In the genomic region with DNA sequence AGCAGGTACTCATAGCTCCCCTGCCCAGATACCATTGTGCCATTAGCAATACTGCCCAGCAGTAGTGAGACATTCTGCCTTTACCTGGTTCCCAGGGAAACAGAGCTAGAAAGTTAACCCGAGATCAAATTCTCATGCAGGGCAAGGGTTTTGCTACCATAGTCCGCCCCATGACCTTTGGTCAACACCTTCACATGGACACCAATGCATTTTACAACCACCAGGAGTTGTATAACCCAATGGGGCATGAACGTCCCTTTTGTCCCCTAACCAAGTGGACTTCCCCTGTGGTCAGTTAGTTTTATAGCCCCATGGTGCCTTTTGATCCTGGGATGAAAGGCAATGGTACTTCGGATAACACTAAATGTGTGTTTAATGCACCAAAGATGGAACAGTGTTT, we compare ENCODE assay signal across 20 cellular contexts.
DNase-seq lines count a peak whose midpoint lies in the region; ATAC-seq, FAIRE-seq and TF ChIP-seq lines count a peak whose summit lies in the region.
"Had no signal": no experiment of that assay in that cellular context is flagged by ENCODE, and none has a peak within 500 bp of the region (broad histone marks: within the 10 kb centered on the region; RNA-seq: fewer than 3 reads in every experiment).

No MANE protein-coding gene starts in this region.

- H3K4me2 ChIP-seq in A549 (no peak overlapping the region), K562 (ENCODE audit: insufficient read depth, low read length) (no peak overlapping the region), osteoblast (ENCODE audit: insufficient read depth, low read length) (no peak overlapping the region)

- WGBS in A549 (ENCODE audit: missing lambda C conversion rate) = 91% methylated on average over 4 of the region's 4 CpGs
- 3% methylated on average over 4 of the region's 4 CpGs for WGBS in K562 (ENCODE audit: insufficient coverage, low coverage, missing lambda C conversion rate)
- 48% methylated on average over 4 of the region's 4 CpGs for WGBS in liver

- no peaks in the 10 kb centered on the region for H3K79me2 ChIP-seq in K562 (ENCODE audit: control insufficient read depth, insufficient read depth, low read length)
- no peaks in the 10 kb centered on the region for H3K79me2 ChIP-seq in osteoblast (ENCODE audit: insufficient read depth, low read length)

- no peak overlapping the region for H3K27ac ChIP-seq in A549
- no peak overlapping the region for H3K27ac ChIP-seq in K562 (ENCODE audit: extremely low read depth, low read depth, low read length)
- H3K27ac ChIP-seq in liver (ENCODE audit: low read depth in 1 of 2, low read length in 2 of 2) = no peak overlapping the region
- H3K27ac ChIP-seq in osteoblast (ENCODE audit: low read depth, low read length) = no peak overlapping the region
- H3K27ac ChIP-seq: 22Rv1 had no signal

- FAIRE-seq in A549 (lab: Jason Lieb, UNC) (peak; percentile 18), K562 (lab: Jason Lieb, UNC) (peak; percentile 51)
- FAIRE-seq: GM12878 had no signal

- TF ChIP-seq EP300 in A549 (IDR thresholded peaks at IDR 0.05) (no peak), K562 (IDR thresholded peaks at IDR 0.05; ENCODE audit: low read length) (no peak)

- intact Hi-C loops in K562 (cut with micrococcal nuclease) = loop anchor here (5.0 to 10.0 kb wide), 2 partner anchors 83 to 420 kb away; no protein-coding TSS in a partner anchor

- no peak for ATAC-seq in A549
- ATAC-seq in K562 = no peak
- ATAC-seq in HG02642 (IDR thresholded peaks at IDR 0.05; ENCODE audit: poor library complexity, unreplicated experiment) = no peak
- ATAC-seq: GM12878, HCT116 had no signal

- TF ChIP-seq CTCF in A549 (IDR thresholded peaks at IDR 0.05) (no peak), K562 (IDR thresholded peaks at IDR 0.05 in 2 of 3, conservative IDR thresholded peaks at IDR 0.05 in 1 of 3; ENCODE audit: insufficient read depth in 2 of 3, low read depth in 1 of 3, low read length in 3 of 3) (no peak), liver (IDR thresholded peaks at IDR 0.05; ENCODE audit: low read depth, low read length, missing input control) (no peak), osteoblast (IDR thresholded peaks at IDR 0.05; ENCODE audit: extremely low read depth, low read depth, low read length) (no peak)

- peaks cover 4% of the 10 kb centered on the region for H3K9me1 ChIP-seq in K562 (ENCODE audit: control insufficient read depth, insufficient read depth, low read length)

- POLR2A ChIA-PET in A549 (lab: Yijun Ruan, JAX) (no interaction called here), K562 (lab: Yijun Ruan, JAX) (interaction anchor here (1.0 kb wide), 1 partner anchor 26 kb away, joined by 3 read pairs; no protein-coding TSS in a partner anchor)

- H3K36me3 ChIP-seq in K562 (ENCODE audit: control insufficient read depth, insufficient read depth, low read length) (no peaks in the 10 kb centered on the region), liver (ENCODE audit: control insufficient read depth in 4 of 4, insufficient read depth in 3 of 4, low read depth in 1 of 4, low read length in 3 of 4) (no peaks in the 10 kb centered on the region), osteoblast (ENCODE audit: insufficient read depth, low read length) (no peaks in the 10 kb centered on the region)

- BruUV-seq in K562 (replicated peaks; lab: Mats Ljungman, UMichigan) = no TSS peak

- TF ChIP-seq RAD21 in A549 (conservative IDR thresholded peaks at IDR 0.05 in 1 of 2, IDR thresholded peaks at IDR 0.05 in 1 of 2) = no peak
- TF ChIP-seq RAD21 in K562 (CRISPR knock-in tag; conservative IDR thresholded peaks at IDR 0.05 in 1 of 2, IDR thresholded peaks at IDR 0.05 in 1 of 2) = no peak
- TF ChIP-seq RAD21 in liver (IDR thresholded peaks at IDR 0.05) = peak; percentile 29 to 61

- H3K4me3 ChIP-seq in A549 (no peak overlapping the region), K562 (no peak overlapping the region), liver (ENCODE audit: low read depth in 1 of 3, low read length in 3 of 3) (no peak overlapping the region), osteoblast (ENCODE audit: insufficient read depth, low read length) (no peak overlapping the region)
- H3K4me3 ChIP-seq: GM12878 had no signal

- peaks cover 19% of the 10 kb centered on the region; the same call in 1 of the 2 replicates for H4K20me1 ChIP-seq in K562 (replicated peaks; ENCODE audit: control insufficient read depth, insufficient read depth, low read length)
- no peaks in the 10 kb centered on the region for H4K20me1 ChIP-seq in osteoblast (ENCODE audit: insufficient read depth, low read length)

- H2AFZ ChIP-seq in K562 (ENCODE audit: low read depth, low read length) (no peak overlapping the region), osteoblast (ENCODE audit: low read length) (no peak overlapping the region)

- H3K4me1 ChIP-seq in A549 (no peaks in the 10 kb centered on the region), K562 (replicated peaks in 1 of 2; ENCODE audit: control insufficient read depth in 2 of 2, insufficient read depth in 2 of 2, low read length in 2 of 2) (peaks cover 0 to 5% of the 10 kb centered on the region in 2 experiments; a peak in 1 of 5 replicates), liver (ENCODE audit: control insufficient read depth in 4 of 4, insufficient read depth in 4 of 4, low read length in 3 of 4) (peaks cover 0 to 23% (median 13%) of the 10 kb centered on the region in 4 donors), osteoblast (ENCODE audit: insufficient read depth, low read length) (no peaks in the 10 kb centered on the region)

- TF ChIP-seq POLR2A in A549 (IDR thresholded peaks at IDR 0.05; ENCODE audit: low read length) (no peak), K562 (conservative IDR thresholded peaks at IDR 0.05) (no peak)

- H3K27me3 ChIP-seq in K562 (ENCODE audit: control insufficient read depth in 2 of 2, insufficient read depth in 2 of 2, low read length in 2 of 2) = peaks cover 33 to 67% of the 10 kb centered on the region in 2 experiments; a peak in 4 of 5 replicates
- H3K27me3 ChIP-seq in liver (ENCODE audit: control insufficient read depth in 4 of 4, insufficient read depth in 4 of 4, low read length in 3 of 4) = no peaks in the 10 kb centered on the region
- peaks cover 3% of the 10 kb centered on the region for H3K27me3 ChIP-seq in osteoblast (ENCODE audit: insufficient read depth, low read length)

- H3K9ac ChIP-seq in K562 (ENCODE audit: insufficient read depth in 1 of 2, low read depth in 2 of 2, low read length in 2 of 2) (no peak overlapping the region), liver (ENCODE audit: low read depth in 1 of 2, low read length in 2 of 2) (no peak overlapping the region)

- H3K9me3 ChIP-seq in A549 (no peaks in the 10 kb centered on the region), K562 (replicated peaks; ENCODE audit: control insufficient read depth, insufficient read depth, low read depth, low read length) (no peaks in the 10 kb centered on the region), liver (ENCODE audit: control insufficient read depth in 4 of 4, low read length in 3 of 4) (no peaks in the 10 kb centered on the region), osteoblast (ENCODE audit: low read depth, low read length) (no peaks in the 10 kb centered on the region)

- in situ Hi-C loops in K562 (cut with MboI) = no loop called here

- no peak for DNase-seq in A549 (ENCODE audit: low read depth in 1 of 2, low spot score in 1 of 2)
- no peak for DNase-seq in K562 (ENCODE audit: extremely low read depth in 1 of 4, low spot score in 3 of 4)
- DNase-seq in osteoblast (ENCODE audit: insufficient read length, low spot score, missing footprints) = peak; percentile 49
- DNase-seq in activated CD8-positive, alpha-beta memory T cell treated with anti-CD3 and anti-CD28 coated beads, Interleukin-2, amount 50 U/mL, for 4 hours = no peak
- DNase-seq in kidney glomerular epithelial cell (lab: John Stamatoyannopoulos, UW) = no peak
- DNase-seq: C1 segment of cervical spinal cord; CD4-positive, CD25-positive, alpha-beta regulatory T cell; COR-L47; DMS 273 treated with DMSO at 0.1 percent for 48 hours; DMS53; DND-41; EL; GOT3; H7; HFFc6 had no signal

- CTCF ChIA-PET in A549 (lab: Yijun Ruan, JAX) = interaction anchor here (0.6 kb wide), 1 partner anchor 50 kb away, joined by 4 read pairs; no protein-coding TSS in a partner anchor
- CTCF ChIA-PET in K562 (lab: Yijun Ruan, JAX; ENCODE audit: low intra/inter-chr PET ratio) = no interaction called here

TF ChIP-seq in A549, 52 proteins besides CTCF, POLR2A, EP300 and RAD21:
- no peak for TF ChIP-seq FOXS1 (CRISPR knock-in tag; IDR thresholded peaks at IDR 0.05)

TF ChIP-seq in K562, 482 proteins besides CTCF, POLR2A, EP300 and RAD21 (continues in another document):
- TF ChIP-seq SAFB2 (IDR thresholded peaks at IDR 0.05; ENCODE audit: borderline replicate concordance, low read depth, low read length, severe bottlenecking) (no peak), GABPA (tag; conservative IDR thresholded peaks at IDR 0.05; ENCODE audit: low read depth) (no peak), E2F3 (CRISPR knock-in tag; IDR thresholded peaks at IDR 0.05) (no peak)

TF ChIP-seq in liver, 16 proteins besides CTCF, POLR2A, EP300 and RAD21 (continues in another document):
- TF ChIP-seq REST (IDR thresholded peaks at IDR 0.05) (no peak), YY1 (IDR thresholded peaks at IDR 0.05) (peak; percentile 26)
- TF ChIP-seq, protein P1, sequence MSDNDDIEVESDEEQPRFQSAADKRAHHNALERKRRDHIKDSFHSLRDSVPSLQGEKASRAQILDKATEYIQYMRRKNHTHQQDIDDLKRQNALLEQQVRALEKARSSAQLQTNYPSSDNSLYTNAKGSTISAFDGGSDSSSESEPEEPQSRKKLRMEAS (IDR thresholded peaks at IDR 0.05) = no peak
